Comparison of ENCODE assay signal across 1 cellular context in genomic region chr16:88321635-88322499, GRCh38.
TF ChIP-seq lines count a peak whose summit lies in the region.

No MANE protein-coding gene starts in this region.

TF ChIP-seq in HCT116, 20 proteins besides CTCF, POLR2A, EP300 and RAD21 (continued from another document):
- TF ChIP-seq ZNF274 (IDR thresholded peaks at IDR 0.05; ENCODE audit: low read depth, low read length) (no peak), SIN3A (IDR thresholded peaks at IDR 0.05; ENCODE audit: low read depth) (no peak), FOSL1 (IDR thresholded peaks at IDR 0.05; ENCODE audit: low read depth) (no peak), TCF7L2 (IDR thresholded peaks at IDR 0.05; ENCODE audit: borderline replicate concordance, extremely low read depth, insufficient read depth, insufficient read length) (no peak), JUND (IDR thresholded peaks at IDR 0.05) (no peak), CEBPB (IDR thresholded peaks at IDR 0.05; ENCODE audit: low read depth) (no peak), SRF (IDR thresholded peaks at IDR 0.05; ENCODE audit: low read depth) (no peak), REST (IDR thresholded peaks at IDR 0.05; ENCODE audit: low read depth) (no peak), CBX3 (IDR thresholded peaks at IDR 0.05; ENCODE audit: low read depth) (no peak), ATF3 (IDR thresholded peaks at IDR 0.05) (no peak), EZH2 (IDR thresholded peaks at IDR 0.05) (no peak), YY1 (IDR thresholded peaks at IDR 0.05; ENCODE audit: extremely low read depth, insufficient replicate concordance, low read depth, low read length) (no peak), POLR2AphosphoS5 (IDR thresholded peaks at IDR 0.05; ENCODE audit: low read depth, low read length) (no peak), MAX (IDR thresholded peaks at IDR 0.05) (no peak), SP1 (IDR thresholded peaks at IDR 0.05; ENCODE audit: low read depth) (no peak)
